ENCODE assay signal across 8 cellular contexts in genomic region chr1:85259118-85259865, GRCh38. TPM values are rescaled to one million over a fixed set of nuclear protein-coding genes. Genes with fewer than 3 reads are reported as not detected.
DNase-seq lines count a peak whose midpoint lies in the region; ATAC-seq and TF ChIP-seq lines count a peak whose summit lies in the region.

C1orf52 (minus strand) TSS chr1:85259662; CDS start chr1:85259633, 29 bp downstream.

- peak within 1 kb of the TSS; percentile 95 to 100 (median 99) for H3K4me3 Mint-ChIP-seq in IgD-negative memory B cell

- H3K9me3 Mint-ChIP-seq in IgD-negative memory B cell: peaks cover 0 to 4% (median 0%) of the 10 kb centered on the region in 3 donors

- intact Hi-C loops in mucosa of descending colon (cut with DNase I, micrococcal nuclease): loop anchor here (5.0 to 10.0 kb wide), 3 partner anchors 54 to 314 kb away; partner anchors contain the start of gene SYDE2 (in 1 of the 2)

- peaks cover 10% of the 10 kb centered on the region for H3K36me3 Mint-ChIP-seq in IgD-negative memory B cell

- DNase-seq in DMS153 treated with DMSO at 0.1 percent for 48 hours (lab: John Stamatoyannopoulos, UW; ENCODE audit: unreplicated experiment) (peak; percentile 81), OCI-M1 (lab: John Stamatoyannopoulos, UW) (peak; percentile 95), activated T-cell treated with anti-CD3 and anti-CD28 coated beads for 4 hours (peak; percentile 99), epithelial cell of esophagus (ENCODE audit: low read depth) (peak; percentile 91), mucosa of descending colon (peak; percentile 96 to 99 (median 97))
- peak; percentile 93 for DNase-seq in stimulated activated CD8-positive, alpha-beta memory T cell treated with anti-CD3 and anti-CD28 coated beads, Interleukin-4, amount 100 ng/mL, for 24 hours (ENCODE audit: low read depth)

- H3K4me3 ChIP-seq in epithelial cell of esophagus (ENCODE audit: low read length): peak within 1 kb of the TSS; percentile 85
- peak within 1 kb of the TSS; percentile 97 for H3K4me3 ChIP-seq in mucosa of descending colon

- peak within 1 kb of the TSS; percentile 91 to 97 (median 96) for H3K27ac Mint-ChIP-seq in IgD-negative memory B cell

- H3K4me1 Mint-ChIP-seq in IgD-negative memory B cell: peaks cover 23 to 45% (median 34%) of the 10 kb centered on the region in 3 donors

- H3K36me3 ChIP-seq in mucosa of descending colon (ENCODE audit: low read depth): no peaks in the 10 kb centered on the region

- ATAC-seq in GM21529 (IDR thresholded peaks at IDR 0.05; ENCODE audit: unreplicated experiment): peak; percentile 97
- ATAC-seq in mucosa of descending colon: peak; percentile 98

- H3K9me3 ChIP-seq in mucosa of descending colon: no peaks in the 10 kb centered on the region

- H3K4me1 ChIP-seq in mucosa of descending colon (ENCODE audit: low read depth): peaks cover 21% of the 10 kb centered on the region

- no peaks in the 10 kb centered on the region for H3K27me3 Mint-ChIP-seq in IgD-negative memory B cell

- peak; percentile 89 for TF ChIP-seq CTCF in epithelial cell of esophagus (IDR thresholded peaks at IDR 0.05; ENCODE audit: insufficient read depth, low read depth, low read length, missing control alignments)
- peak; percentile 99 for TF ChIP-seq CTCF in mucosa of descending colon (IDR thresholded peaks at IDR 0.05)

RNA-seq across cellular contexts. Expression of gene C1orf52, which starts in this region (rescaled TPM):
- 22.3 TPM for polyA plus RNA-seq in IgD-negative memory B cell
- total RNA-seq in mucosa of descending colon: 10 to 100 TPM; 17.4 to 24.7 (median 19.2) TPM

Comparison
In these comparisons a context has a peak if more than half of its experiments do, and no peak if none do; other contexts are left out.
1. Peak in every context shown above with its lines: DNase-seq, ATAC-seq and H3K4me3 ChIP-seq.